ENCODE assay signal across 33 cellular contexts in genomic region chr4:148589182-148589581, GRCh38.
"Had no signal": no experiment of that assay in that cellular context is flagged by ENCODE, and none has a peak within 500 bp of the region (broad histone marks: within the 10 kb centered on the region; RNA-seq: fewer than 3 reads in every experiment).

No MANE protein-coding gene starts in this region.

- DNase-seq: activated effector memory CD4-positive, alpha-beta T cell treated with anti-CD3 and anti-CD28 coated beads, Interleukin-2, amount 50 U/mL, for 16 hours; activated effector memory CD4-positive, alpha-beta T cell treated with Interleukin-2 at 50 U/mL for 16 hours; activated gamma-delta T cell; activated gamma-delta T cell treated with Interleukin-2 at 50 U/mL for 16 hours; activated naive CD4-positive, alpha-beta T cell; activated naive CD4-positive, alpha-beta T cell treated with anti-CD3 and anti-CD28 coated beads for 36 hours; activated naive CD4-positive, alpha-beta T cell treated with anti-CD3 and anti-CD28 coated beads, Interleukin-2, amount 10 ng/mL, durations not matched to agents 7 days and 5 days; activated naive CD4-positive, alpha-beta T cell treated with anti-CD3 and anti-CD28 coated beads, Interleukin-2, amount 50 U/mL, for 16 hours; activated naive CD4-positive, alpha-beta T cell treated with Interleukin-2 at 50 U/mL for 16 hours; activated naive CD8-positive, alpha-beta T cell treated with anti-CD3 and anti-CD28 coated beads for 36 hours; activated naive CD8-positive, alpha-beta T cell treated with anti-CD3 and anti-CD28 coated beads, Interleukin-2, amount 10 ng/mL, durations not matched to agents 7 days and 5 days; activated naive CD8-positive, alpha-beta T cell treated with anti-CD3 and anti-CD28 coated beads, Interleukin-2, amount 50 U/mL, for 24 hours; activated T-cell treated with anti-CD3 and anti-CD28 coated beads, Interleukin-2, amount 50 U/mL, for 24 hours; activated T-cell treated with anti-CD3 and anti-CD28 coated beads, Interleukin-2, amount 50 U/mL, for 4 hours; activated T-cell treated with anti-CD3 and anti-CD28 coated beads, Interleukin-2, amount 50 U/mL, for 48 hours; activated T-cell treated with anti-CD3 and anti-CD28 coated beads, Interleukin-2, amount 50 U/mL, for 72 hours; adrenal gland; amniotic stem cell; amygdala; anterior cingulate cortex; aorta; body of pancreas; brain microvascular endothelial cell; caudate nucleus; central memory CD4-positive, alpha-beta T cell; cerebellar nuclear complex had no signal

- H3K27ac ChIP-seq: adrenal gland, ascending aorta, body of pancreas, brain microvascular endothelial cell, breast epithelium, cardiac muscle cell had no signal

- H3K36me3 ChIP-seq: adrenal gland, ascending aorta, brain microvascular endothelial cell, breast epithelium, cardiac muscle cell had no signal

- FAIRE-seq: astrocyte, bronchial epithelial cell had no signal

- H3K4me1 ChIP-seq: adrenal gland, ascending aorta, body of pancreas, breast epithelium had no signal

- ATAC-seq: activated naive CD4-positive, alpha-beta T cell treated with anti-CD3 and anti-CD28 coated beads, Interleukin-2, amount 50 U/mL, for 72 hours; activated naive CD8-positive, alpha-beta T cell treated with anti-CD3 and anti-CD28 coated beads, Interleukin-2, amount 50 U/mL, for 24 hours; activated T-cell treated with anti-CD3 and anti-CD28 coated beads, Interleukin-2, amount 50 U/mL, for 4 hours; activated T-cell treated with anti-CD3 and anti-CD28 coated beads, Interleukin-2, amount 50 U/mL, for 72 hours; activated T-helper 17 cell treated with anti-CD3 and anti-CD28 coated beads, Interleukin-2, amount 50 U/mL, for 72 hours; body of pancreas had no signal

- H3K27me3 ChIP-seq: adrenal gland, ascending aorta, body of pancreas, brain microvascular endothelial cell, breast epithelium, cardiac muscle cell had no signal

- H3K9me3 ChIP-seq: adrenal gland, ascending aorta had no signal

- H3K4me3 ChIP-seq: adrenal gland, ascending aorta, body of pancreas, breast epithelium, cardiac muscle cell had no signal
